ENCODE assay signal across 25 cellular contexts in genomic region chr1:151966061-151966460, GRCh38.
"Had no signal": no experiment of that assay in that cellular context is flagged by ENCODE, and none has a peak within 500 bp of the region (broad histone marks: within the 10 kb centered on the region; RNA-seq: fewer than 3 reads in every experiment).

No MANE protein-coding gene starts in this region.

- H3K4me1 Mint-ChIP-seq: immature natural killer cell had no signal

- H3K4me1 ChIP-seq: uterus had no signal

- H3K36me3 ChIP-seq: left ventricle myocardium inferior, ovary, right atrium auricular region, right lobe of liver, stomach, tibial nerve, uterus had no signal

- H3K27me3 ChIP-seq: ovary, right atrium auricular region, right lobe of liver, stomach, tibial nerve, uterus had no signal

- DNase-seq: hypothalamus; immature natural killer cell; left ventricle myocardium inferior; midbrain; mucosa of descending colon; naive thymus-derived CD4-positive, alpha-beta T cell; ovary; right lobe of liver; stimulated activated CD4-positive, alpha-beta T cell treated with anti-CD3 and anti-CD28 coated beads, Interleukin-1b, Interleukin-23, amount 100 ng/mL, for 48 hours; stimulated activated CD4-positive, alpha-beta T cell treated with anti-CD3 and anti-CD28 coated beads, Interleukin-2, amount 100 ng/mL, for 48 hours; stimulated activated CD4-positive, alpha-beta T cell treated with anti-CD3 and anti-CD28 coated beads, Interleukin-4, amount 100 ng/mL, for 4 hours; stimulated activated CD8-positive, alpha-beta memory T cell treated with anti-CD3 and anti-CD28 coated beads, Interleukin-4, amount 100 ng/mL, for 48 hours; stimulated activated naive CD8-positive, alpha-beta T cell treated with anti-CD3 and anti-CD28 coated beads, Interleukin-15, Interleukin-2, amounts not matched to agents 100 U/mL and 50 U/mL, for 24 hours; stomach; uterus had no signal

- H3K4me3 ChIP-seq: left ventricle myocardium inferior, lung, mucosa of descending colon, ovary, right atrium auricular region, right lobe of liver, smooth muscle cell, stomach, tibial nerve, uterus had no signal

- H3K36me3 Mint-ChIP-seq: immature natural killer cell; memory B cell; naive thymus-derived CD4-positive, alpha-beta T cell; natural killer cell treated with Interleukin-12 subunit alpha and Interleukin-12 subunit beta and Interleukin-15 and Interleukin-18, amount 100 ng/mL, for 72 hours; stimulated activated memory B cell treated with anti-CD40 and anti-IgM and Interleukin-4, amounts not matched to agents 10 μg/mL and 1 μg/mL and 100 μg/mL, for 72 hours; type B pancreatic cell had no signal

- ATAC-seq: mucosa of descending colon; naive thymus-derived CD4-positive, alpha-beta T cell; natural killer cell treated with Interleukin-12 subunit alpha and Interleukin-12 subunit beta and Interleukin-15 and Interleukin-18, amount 100 ng/mL, for 72 hours; right lobe of liver; stimulated activated memory B cell treated with anti-CD40 and anti-IgM and Interleukin-4, amounts not matched to agents 10 μg/mL and 1 μg/mL and 100 μg/mL, for 72 hours; stimulated activated naive CD8-positive, alpha-beta T cell treated with anti-CD3 and anti-CD28 coated beads, Interleukin-15, Interleukin-2, amounts not matched to agents 100 U/mL and 50 U/mL, for 24 hours had no signal

- H3K27ac ChIP-seq: left ventricle myocardium inferior, ovary, right atrium auricular region, right lobe of liver, stomach, tibial nerve, uterus had no signal

- H3K9me3 ChIP-seq: left ventricle myocardium inferior, mucosa of descending colon, ovary, right atrium auricular region, right lobe of liver, stomach, tibial nerve, uterus had no signal

- H3K4me3 Mint-ChIP-seq: immature natural killer cell; memory B cell; naive thymus-derived CD4-positive, alpha-beta T cell; natural killer cell treated with Interleukin-12 subunit alpha and Interleukin-12 subunit beta and Interleukin-15 and Interleukin-18, amount 100 ng/mL, for 72 hours; stimulated activated memory B cell treated with anti-CD40 and anti-IgM and Interleukin-4, amounts not matched to agents 10 μg/mL and 1 μg/mL and 100 μg/mL, for 72 hours; type B pancreatic cell had no signal

- FAIRE-seq: islet of Langerhans had no signal

- H3K27me3 Mint-ChIP-seq: progenitor cell of endocrine pancreas had no signal

- H3K4me2 ChIP-seq: smooth muscle cell had no signal

- H3K27ac Mint-ChIP-seq: immature natural killer cell; memory B cell; naive thymus-derived CD4-positive, alpha-beta T cell; natural killer cell treated with Interleukin-12 subunit alpha and Interleukin-12 subunit beta and Interleukin-15 and Interleukin-18, amount 100 ng/mL, for 72 hours; progenitor cell of endocrine pancreas; stimulated activated memory B cell treated with anti-CD40 and anti-IgM and Interleukin-4, amounts not matched to agents 10 μg/mL and 1 μg/mL and 100 μg/mL, for 72 hours; type B pancreatic cell had no signal
